11 cellular contexts compared by ENCODE assay signal in the genomic region with DNA sequence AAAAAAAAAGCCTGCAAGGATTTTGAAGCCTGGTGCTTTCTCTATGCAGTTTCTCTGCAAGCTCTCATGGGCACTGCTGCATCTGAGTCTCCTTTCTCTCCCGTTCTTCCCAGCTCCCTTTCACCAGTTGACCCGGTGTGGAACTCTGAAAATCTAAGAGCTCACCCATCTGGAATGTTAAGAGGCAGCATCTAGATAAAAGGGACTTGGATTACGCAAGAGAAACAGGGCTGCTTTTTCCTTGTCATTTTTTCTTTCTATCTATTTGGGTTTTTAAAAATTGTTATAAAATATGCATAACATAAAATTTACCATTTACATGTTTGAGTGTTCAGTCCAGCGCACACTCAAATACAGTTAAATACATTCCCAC.
A peak's percentile ranks its signal among the peaks of the same experiment; 100 is the strongest.
DNase-seq lines count a peak whose midpoint lies in the region; ATAC-seq and TF ChIP-seq lines count a peak whose summit lies in the region.
"Had no signal": no experiment of that assay in that cellular context is flagged by ENCODE, and none has a peak within 500 bp of the region (broad histone marks: within the 10 kb centered on the region; RNA-seq: fewer than 3 reads in every experiment).

No MANE protein-coding gene starts in this region.

- H3F3A ChIP-seq in PC-3 (ENCODE audit: low read length, unreplicated experiment) = peaks cover 9% of the 10 kb centered on the region

- H3K4me1 ChIP-seq in PC-3 (ENCODE audit: insufficient read depth, low read length) (peaks cover 26% of the 10 kb centered on the region), psoas muscle (peaks cover 23% of the 10 kb centered on the region)

- H3K36me3 ChIP-seq in PC-3 (ENCODE audit: low read depth, low read length) (no peaks in the 10 kb centered on the region), psoas muscle (ENCODE audit: insufficient read depth in 1 of 2, low read depth in 1 of 2) (no peaks in the 10 kb centered on the region)
- H3K36me3 ChIP-seq: WERI-Rb-1 had no signal

- TF ChIP-seq CTCF in PC-3 (conservative IDR thresholded peaks at IDR 0.05; ENCODE audit: low read depth, low read length) = no peak
- no peak for TF ChIP-seq CTCF in foreskin fibroblast (IDR thresholded peaks at IDR 0.05; ENCODE audit: low read depth, low read length)
- TF ChIP-seq CTCF in psoas muscle (IDR thresholded peaks at IDR 0.05) = no peak

- 43 to 51% (median 45%) methylated on average over 4 of the region's 4 CpGs for WGBS in psoas muscle, 3 donors

- peak overlapping the region; percentile 34; the same call in 1 of the 2 replicates for H3K4me3 ChIP-seq in PC-3 (ENCODE audit: low read length)
- no peak overlapping the region for H3K4me3 ChIP-seq in foreskin fibroblast (ENCODE audit: low read depth in 1 of 2, low read length in 2 of 2)
- H3K4me3 ChIP-seq in psoas muscle = peak overlapping the region; percentile 37

- in situ Hi-C loops in G401 (cut with HindIII; ENCODE audit: low sequenced_read_pairs) = no loop called here

- peak overlapping the region; percentile 86; the same call in 1 of the 2 replicates for H2AFZ ChIP-seq in PC-3 (ENCODE audit: low read length)

- no peak overlapping the region for H3K27ac Mint-ChIP-seq in activated naive CD4-positive, alpha-beta T cell treated with anti-CD3 and anti-CD28 coated beads, Interleukin-2, amount 50 U/mL, for 72 hours

- CTCF ChIA-PET in PC-3 (lab: Charles Lee) = interaction anchor here (0.6 to 1.1 kb wide), 2 partner anchors 94 to 1192 kb away, joined by 4 to 10 read pairs; no protein-coding TSS in a partner anchor

- H3K9ac ChIP-seq in PC-3 (ENCODE audit: low read length) = peak overlapping the region; percentile 70

- H3K4me2 ChIP-seq in PC-3 (ENCODE audit: low read length) = peak overlapping the region; percentile 85

- H3K9me2 ChIP-seq in PC-3 (replicated peaks; ENCODE audit: low read length) = no peaks in the 10 kb centered on the region

- no peaks in the 10 kb centered on the region for H3K36me3 Mint-ChIP-seq in activated naive CD4-positive, alpha-beta T cell treated with anti-CD3 and anti-CD28 coated beads, Interleukin-2, amount 50 U/mL, for 72 hours

- peak; percentile 51 for DNase-seq in ELF-1 (ENCODE audit: low read depth, low spot score)
- peak; percentile 63 for DNase-seq in PC-3
- DNase-seq in foreskin fibroblast = peak; percentile 40 to 62
- no peak for DNase-seq in psoas muscle
- DNase-seq in activated naive CD4-positive, alpha-beta T cell treated with anti-CD3 and anti-CD28 coated beads, Interleukin-2, amount 50 U/mL, for 72 hours (ENCODE audit: low spot score in 2 of 2) = no peak
- DNase-seq in GM19238 (ENCODE audit: insufficient read length, low spot score) = no peak
- DNase-seq in G401 (ENCODE audit: low spot score) = no peak
- DNase-seq in cerebellum (ENCODE audit: low spot score) = no peak
- DNase-seq: naive B cell, WERI-Rb-1 had no signal

- intact Hi-C loops in PC-3 (cut with micrococcal nuclease) = loop anchor here (2.0 to 5.0 kb wide), 5 partner anchors 41 to 155 kb away; no protein-coding TSS in a partner anchor
- intact Hi-C loops in psoas muscle (cut with DNase I) = loop anchor here in 1 of 2 donors (5.0 kb wide), 2 partner anchors 35 to 95 kb away; partner anchors contain the start of gene RPS6KA3

- no peaks in the 10 kb centered on the region for H3K27me3 ChIP-seq in PC-3 (ENCODE audit: low read length)
- peaks cover 0 to 5% (median 0%) of the 10 kb centered on the region in 3 donors for H3K27me3 ChIP-seq in psoas muscle (ENCODE audit: insufficient read depth in 3 of 3, low read length in 2 of 3)

- no peaks in the 10 kb centered on the region for H3K9me3 Mint-ChIP-seq in activated naive CD4-positive, alpha-beta T cell treated with anti-CD3 and anti-CD28 coated beads, Interleukin-2, amount 50 U/mL, for 72 hours
- H3K9me3 Mint-ChIP-seq: central memory CD8-positive, alpha-beta T cell had no signal

- ATAC-seq in PC-3 = no peak
- peak; percentile 72 to 86 (median 81) for ATAC-seq in psoas muscle
- ATAC-seq in activated naive CD4-positive, alpha-beta T cell treated with anti-CD3 and anti-CD28 coated beads, Interleukin-2, amount 50 U/mL, for 72 hours = no peak

- H3K79me2 ChIP-seq in PC-3 (ENCODE audit: low read length) = no peaks in the 10 kb centered on the region

- no peaks in the 10 kb centered on the region for H4K20me1 ChIP-seq in PC-3 (ENCODE audit: low read length)

- BruUV-seq in PC-3 (replicated peaks; lab: Mats Ljungman, UMichigan) = no TSS peak

- H3K27ac ChIP-seq in PC-3 (ENCODE audit: low read length) = peak overlapping the region; percentile 97
- H3K27ac ChIP-seq in psoas muscle = peak overlapping the region; percentile 84
- H3K27ac ChIP-seq: WERI-Rb-1 had no signal

- POLR2A ChIA-PET in PC-3 (lab: Charles Lee; ENCODE audit: unreplicated experiment) = interaction anchor here (1.8 kb wide), 1 partner anchor 11 kb away, joined by 13 read pairs; no protein-coding TSS in a partner anchor

- H3K9me3 ChIP-seq in PC-3 (ENCODE audit: low read length) = no peaks in the 10 kb centered on the region
- no peaks in the 10 kb centered on the region for H3K9me3 ChIP-seq in psoas muscle

Comparison
In these comparisons a context has a peak if more than half of its experiments do, and no peak if none do; other contexts are left out.
1. DNase-seq: peak in ELF-1 (single experiment), PC-3 (single experiment) and foreskin fibroblast (2 of 2); none in psoas muscle (0 of 2), activated naive CD4-positive, alpha-beta T cell treated with anti-CD3 and anti-CD28 coated beads, Interleukin-2, amount 50 U/mL, for 72 hours (0 of 2), GM19238 (single experiment), G401 (single experiment) and cerebellum (single experiment).
2. ATAC-seq: peak in psoas muscle (4 of 4); none in PC-3 (single experiment) and activated naive CD4-positive, alpha-beta T cell treated with anti-CD3 and anti-CD28 coated beads, Interleukin-2, amount 50 U/mL, for 72 hours (0 of 2).
3. H3K4me3 ChIP-seq: peak in PC-3 (single experiment) and psoas muscle (single experiment); none in foreskin fibroblast (0 of 2).